17 cellular contexts compared by ENCODE assay signal in the genomic region with DNA sequence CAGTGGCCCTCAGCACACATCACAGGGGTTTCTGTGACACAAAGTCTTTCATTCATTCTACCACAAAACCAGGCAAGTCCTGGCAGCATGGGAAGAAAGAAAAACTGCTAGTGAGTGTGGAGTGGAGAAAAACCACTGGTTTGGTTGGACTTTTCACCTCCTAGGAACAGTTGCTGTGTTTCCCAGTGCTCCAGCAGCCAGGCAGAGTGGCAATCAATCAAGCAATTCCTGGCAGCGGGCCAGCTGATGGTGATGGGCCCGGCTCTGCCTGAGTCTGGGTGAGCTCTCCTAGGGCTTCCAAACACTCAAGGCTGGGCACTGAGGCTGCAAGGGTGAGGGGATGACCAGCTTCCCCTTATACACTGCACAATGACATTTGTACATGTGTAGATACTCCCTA.
DNase-seq lines count a peak whose midpoint lies in the region; ATAC-seq, FAIRE-seq and TF ChIP-seq lines count a peak whose summit lies in the region.
"Had no signal": no experiment of that assay in that cellular context is flagged by ENCODE, and none has a peak within 500 bp of the region (broad histone marks: within the 10 kb centered on the region; RNA-seq: fewer than 3 reads in every experiment).

No MANE protein-coding gene starts in this region.

- no peak for TF ChIP-seq CTCF in glutamatergic neuron (IDR thresholded peaks at IDR 0.05; ENCODE audit: partially characterized antibody, unreplicated experiment)

- H3K9me3 Mint-ChIP-seq in glutamatergic neuron (ENCODE audit: unreplicated experiment): peaks cover 2% of the 10 kb centered on the region
- H3K9me3 Mint-ChIP-seq: central memory CD8-positive, alpha-beta T cell had no signal

- FAIRE-seq in frontal cortex (lab: Jason Lieb, UNC): no peak

- DNase-seq in COR-L47 (lab: John Stamatoyannopoulos, UW) (peak; percentile 22), NCI-H1092 (lab: John Stamatoyannopoulos, UW) (peak; percentile 27), NCI-H345 treated with DMSO at 0.1 percent for 48 hours (lab: John Stamatoyannopoulos, UW; ENCODE audit: unreplicated experiment) (peak; percentile 80), glutamatergic neuron (peak; percentile 60), NCI-H226 (no peak), frontal cortex (ENCODE audit: low spot score in 2 of 2) (no peak), kidney tubule cell (ENCODE audit: low spot score) (no peak)
- DNase-seq: activated CD4-positive, CD25-positive, alpha-beta regulatory T cell; activated CD8-positive, alpha-beta memory T cell treated with anti-CD3 and anti-CD28 coated beads, Interleukin-2, amount 10 ng/mL, durations not matched to agents 7 days and 5 days; activated effector memory CD4-positive, alpha-beta T cell treated with Interleukin-2 at 50 U/mL for 16 hours; effector memory CD4-positive, alpha-beta T cell; HCEC 1CT; hypothalamus; nucleus accumbens; stimulated activated CD4-positive, alpha-beta T cell treated with anti-CD3 and anti-CD28 coated beads, Interleukin-2, amount 100 ng/mL, for 48 hours had no signal

- ATAC-seq in HG02623 (IDR thresholded peaks at IDR 0.05; ENCODE audit: unreplicated experiment): no peak
- ATAC-seq: activated CD8-positive, alpha-beta memory T cell treated with anti-CD3 and anti-CD28 coated beads, Interleukin-2, amount 10 ng/mL, durations not matched to agents 7 days and 5 days had no signal

- H3K4me3 Mint-ChIP-seq in glutamatergic neuron (ENCODE audit: unreplicated experiment): no peak overlapping the region
- H3K4me3 Mint-ChIP-seq: activated CD8-positive, alpha-beta memory T cell treated with anti-CD3 and anti-CD28 coated beads, Interleukin-2, amount 10 ng/mL, durations not matched to agents 7 days and 5 days; central memory CD8-positive, alpha-beta T cell had no signal

- no peak overlapping the region for H3K27ac Mint-ChIP-seq in glutamatergic neuron (ENCODE audit: unreplicated experiment)
- H3K27ac Mint-ChIP-seq: activated CD8-positive, alpha-beta memory T cell treated with anti-CD3 and anti-CD28 coated beads, Interleukin-2, amount 10 ng/mL, durations not matched to agents 7 days and 5 days had no signal

- peaks cover 2% of the 10 kb centered on the region for H3K27me3 Mint-ChIP-seq in glutamatergic neuron (ENCODE audit: unreplicated experiment)

- no peaks in the 10 kb centered on the region for H3K4me1 Mint-ChIP-seq in glutamatergic neuron (ENCODE audit: low read depth, unreplicated experiment)
- H3K4me1 Mint-ChIP-seq: central memory CD8-positive, alpha-beta T cell had no signal

- H3K36me3 Mint-ChIP-seq in glutamatergic neuron (ENCODE audit: unreplicated experiment): peaks cover 9% of the 10 kb centered on the region
- H3K36me3 Mint-ChIP-seq: activated CD8-positive, alpha-beta memory T cell treated with anti-CD3 and anti-CD28 coated beads, Interleukin-2, amount 10 ng/mL, durations not matched to agents 7 days and 5 days had no signal

Comparison
In these comparisons a context has a peak if more than half of its experiments do, and no peak if none do; other contexts are left out.
1. DNase-seq: peak in COR-L47 (single experiment), NCI-H1092 (single experiment), NCI-H345 treated with DMSO at 0.1 percent for 48 hours (single experiment) and glutamatergic neuron (single experiment); none in NCI-H226 (single experiment), frontal cortex (0 of 2) and kidney tubule cell (single experiment).